Comparison of ENCODE assay signal across 8 cellular contexts in the genomic region with DNA sequence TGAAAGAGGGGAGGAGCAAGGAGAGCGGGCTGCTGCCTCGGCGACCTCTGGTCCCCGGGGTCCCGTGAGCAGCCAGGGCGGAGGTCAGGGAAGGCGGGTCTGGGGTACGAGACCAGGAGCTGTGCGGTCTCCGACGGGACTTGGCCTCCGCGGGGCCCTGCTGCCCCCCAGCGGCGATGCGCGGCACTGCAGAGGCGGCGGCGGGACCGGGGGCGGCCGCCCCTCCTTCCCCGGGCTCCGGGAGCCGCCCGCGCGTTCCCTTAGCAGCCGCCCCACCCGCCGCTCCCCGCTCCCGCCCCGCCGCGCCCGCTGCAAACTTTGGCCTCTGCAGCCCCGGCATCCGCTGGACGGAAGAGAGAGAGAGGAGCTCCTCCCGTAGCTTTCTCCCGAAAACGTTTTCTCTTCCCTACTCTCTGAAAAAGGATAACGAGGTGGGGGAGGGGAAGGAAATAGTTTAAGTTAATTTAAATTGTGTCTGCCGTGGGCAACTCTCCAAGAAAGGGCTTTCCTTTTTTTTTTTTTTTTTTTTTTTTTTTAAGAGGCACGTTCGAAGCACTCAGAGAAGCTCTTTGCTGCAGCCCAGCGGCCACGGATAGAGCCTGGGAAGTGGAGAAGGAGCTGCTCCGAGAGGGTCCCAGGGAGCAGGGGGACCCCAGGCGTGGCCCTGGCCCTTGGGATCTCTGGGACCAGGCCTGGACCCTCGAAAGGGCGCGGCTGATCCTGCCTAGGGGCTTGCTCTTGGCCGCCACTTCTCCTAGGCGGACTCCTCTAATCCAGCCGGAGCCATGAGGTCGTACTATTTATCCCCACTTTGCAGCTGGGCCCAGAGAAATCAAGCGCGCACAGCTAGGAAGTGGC. TPM values are rescaled to one million over a fixed set of nuclear protein-coding genes. Genes with fewer than 3 reads are reported as not detected.
DNase-seq lines count a peak whose midpoint lies in the region; ATAC-seq, FAIRE-seq and TF ChIP-seq lines count a peak whose summit lies in the region.

No MANE protein-coding gene starts in this region.

- no peak for FAIRE-seq in kidney (lab: Jason Lieb, UNC)

- peak; percentile 47 for ATAC-seq in GM21360 (IDR thresholded peaks at IDR 0.05; ENCODE audit: unreplicated experiment)
- ATAC-seq in HG03196 (IDR thresholded peaks at IDR 0.05; ENCODE audit: unreplicated experiment): no peak

- no peaks in the 10 kb centered on the region for H3K9me3 ChIP-seq in kidney (ENCODE audit: control insufficient read depth in 1 of 2, low read length in 2 of 2)

- intact Hi-C loops in kidney (cut with DNase I): no loop called here

- no peaks in the 10 kb centered on the region for H3K36me3 ChIP-seq in kidney (ENCODE audit: control insufficient read depth in 1 of 2, insufficient read depth in 2 of 2, low read length in 2 of 2)

- H3K4me3 ChIP-seq in cardiac fibroblast (replicated peaks in 1 of 2; ENCODE audit: low read depth in 2 of 2, low read length in 2 of 2) (peak overlapping the region; percentile 35 to 43), kidney (ENCODE audit: low read length in 2 of 2) (no peak overlapping the region)

- DNase-seq in AG20443 (ENCODE audit: low spot score) (peak; percentile 96), NCI-H146 (lab: John Stamatoyannopoulos, UW) (peak; percentile 62), cardiac fibroblast (ENCODE audit: low read depth in 2 of 2) (peak; percentile 67 to 74), kidney (peak; percentile 94)
- DNase-seq in activated CD4-positive, CD25-positive, alpha-beta regulatory T cell (lab: John Stamatoyannopoulos, UW): peak; percentile 55 to 74 (median 65)
- peak; percentile 50 to 74 for DNase-seq in stimulated activated CD4-positive, alpha-beta T cell treated with anti-CD3 and anti-CD28 coated beads, Interleukin-15, amount 100 ng/mL, for 48 hours (ENCODE audit: low read depth in 2 of 2)

- H3K4me1 ChIP-seq in kidney (ENCODE audit: control insufficient read depth in 1 of 2, insufficient read depth in 1 of 2, low read depth in 1 of 2, low read length in 2 of 2): no peaks in the 10 kb centered on the region

- TF ChIP-seq CTCF in cardiac fibroblast (IDR thresholded peaks at IDR 0.05; ENCODE audit: low read depth, low read length) (peak; percentile 60), kidney (IDR thresholded peaks at IDR 0.05; ENCODE audit: borderline replicate concordance, extremely low read depth, insufficient read depth) (peak; percentile 84)

- no peak overlapping the region for H3K27ac ChIP-seq in kidney (ENCODE audit: low read depth in 2 of 2, low read length in 2 of 2)

- H3K9ac ChIP-seq in kidney (ENCODE audit: low read length in 2 of 2): no peak overlapping the region

RNA-seq across cellular contexts. Expression of a gene that starts 43.2 kb away (rescaled TPM):
- total RNA-seq in kidney: not detected
- polyA plus RNA-seq in kidney (ENCODE audit: insufficient read depth, low read depth, low replicate concordance): not detected

Comparison
In these comparisons a context has a peak if more than half of its experiments do, and no peak if none do; other contexts are left out.
1. H3K4me3 ChIP-seq: peak in cardiac fibroblast (2 of 2); none in kidney (0 of 2).
2. Peak in every context shown above with its lines, with median percentiles within 50 percentile points of each other: DNase-seq.